Comparison of ENCODE assay signal across 9 cellular contexts in genomic region chr9:78213696-78214095, GRCh38. TPM values are rescaled to one million over a fixed set of nuclear protein-coding genes. Genes with fewer than 3 reads are reported as not detected.
DNase-seq lines count a peak whose midpoint lies in the region; ATAC-seq and TF ChIP-seq lines count a peak whose summit lies in the region.
"Had no signal": no experiment of that assay in that cellular context is flagged by ENCODE, and none has a peak within 500 bp of the region (broad histone marks: within the 10 kb centered on the region; RNA-seq: fewer than 3 reads in every experiment).

No MANE protein-coding gene starts in this region.

- H3K9me2 ChIP-seq in SK-N-SH: no peaks in the 10 kb centered on the region

- H3K36me3 ChIP-seq in SK-N-SH (replicated peaks in 1 of 2; ENCODE audit: control insufficient read depth in 1 of 2, insufficient read depth in 2 of 2, low read length in 1 of 2): no peaks in the 10 kb centered on the region
- H3K36me3 ChIP-seq in uterus: no peaks in the 10 kb centered on the region
- H3K36me3 ChIP-seq in ascending aorta: no peaks in the 10 kb centered on the region

- no peaks in the 10 kb centered on the region for H3F3A ChIP-seq in SK-N-SH (replicated peaks; ENCODE audit: insufficient read depth)

- CTCF ChIA-PET in SK-N-SH (lab: Yijun Ruan, JAX): interaction anchor here (2.3 kb wide), 1 partner anchor 10 kb away, joined by 12 read pairs; no protein-coding TSS in a partner anchor

- peak; percentile 59 for ATAC-seq in GM19455 (IDR thresholded peaks at IDR 0.05; ENCODE audit: unreplicated experiment)
- no peak for ATAC-seq in HG03342 (IDR thresholded peaks at IDR 0.05; ENCODE audit: unreplicated experiment)

- no peak overlapping the region for H3K9ac ChIP-seq in SK-N-SH

- no peaks in the 10 kb centered on the region for H3K79me2 ChIP-seq in SK-N-SH (ENCODE audit: insufficient read depth)

- H3K27ac ChIP-seq in SK-N-SH (ENCODE audit: low read depth in 2 of 2, low read length in 1 of 2): no peak overlapping the region
- H3K27ac ChIP-seq in uterus: no peak overlapping the region
- no peak overlapping the region for H3K27ac ChIP-seq in ascending aorta

- POLR2A ChIA-PET in SK-N-SH (lab: Yijun Ruan, JAX): no interaction called here

- H4K20me1 ChIP-seq in SK-N-SH (ENCODE audit: insufficient read depth): no peaks in the 10 kb centered on the region

- no peak for TF ChIP-seq POLR2A in uterus (IDR thresholded peaks at IDR 0.05)

- peak; percentile 24 for TF ChIP-seq CTCF in SK-N-SH (IDR thresholded peaks at IDR 0.05)
- TF ChIP-seq CTCF in uterus (IDR thresholded peaks at IDR 0.05): peak in 3 of 4 experiments; percentile 21 to 35 (median 34)
- peak in 1 of 3 experiments; percentile 38 for TF ChIP-seq CTCF in ascending aorta (IDR thresholded peaks at IDR 0.05)

- H3K9me3 ChIP-seq in SK-N-SH: no peaks in the 10 kb centered on the region
- H3K9me3 ChIP-seq in uterus: no peaks in the 10 kb centered on the region
- H3K9me3 ChIP-seq in ascending aorta: no peaks in the 10 kb centered on the region

- TF ChIP-seq RAD21 in SK-N-SH (IDR thresholded peaks at IDR 0.05; ENCODE audit: low read length): peak; percentile 48

- H3K27me3 ChIP-seq in SK-N-SH (ENCODE audit: insufficient read depth) (no peaks in the 10 kb centered on the region), uterus (no peaks in the 10 kb centered on the region), ascending aorta (no peaks in the 10 kb centered on the region)

- H3K4me3 ChIP-seq in SK-N-SH (ENCODE audit: low read depth in 2 of 2, low read length in 1 of 2): no peak overlapping the region
- no peak overlapping the region for H3K4me3 ChIP-seq in uterus
- no peak overlapping the region for H3K4me3 ChIP-seq in ascending aorta

- TF ChIP-seq EP300 in SK-N-SH (IDR thresholded peaks at IDR 0.05; ENCODE audit: borderline replicate concordance in 1 of 2, low read depth in 1 of 2, low read length in 1 of 2): no peak

- intact Hi-C loops in uterus (cut with DNase I; ENCODE audit: low total_unique reads): no loop called here
- intact Hi-C loops in ascending aorta (cut with DNase I): no loop called here

- H2AFZ ChIP-seq in SK-N-SH (ENCODE audit: low read depth): peak overlapping the region; percentile 33; the same call in 1 of the 2 replicates

- no peak overlapping the region for H3K4me2 ChIP-seq in SK-N-SH

- H3K4me1 ChIP-seq in SK-N-SH (ENCODE audit: control insufficient read depth in 1 of 2, insufficient read depth in 2 of 2, low read depth in 1 of 2, low read length in 1 of 2) (no peaks in the 10 kb centered on the region), uterus (peaks cover 0 to 5% of the 10 kb centered on the region in 2 donors), ascending aorta (no peaks in the 10 kb centered on the region)

- 44% methylated on average over 4 of the region's 4 CpGs for WGBS in SK-N-SH (ENCODE audit: low lambda C conversion rate)

- DNase-seq in AG20443 (ENCODE audit: low spot score) (peak; percentile 37), SK-N-SH (peak; percentile 22), iPS-NIHi7 (ENCODE audit: extremely low spot score) (peak; percentile 35), uterus (no peak), ascending aorta (ENCODE audit: low spot score in 2 of 2) (no peak)
- no peak for DNase-seq in stimulated activated CD4-positive, alpha-beta T cell treated with anti-CD3 and anti-CD28 coated beads, Interleukin-1b, Interleukin-23, amount 100 ng/mL, for 48 hours
- DNase-seq: stimulated activated naive B cell treated with anti-CD40 and anti-IgM and Interleukin-4, amounts not matched to agents 10 μg/mL and 1 μg/mL and 100 μg/mL, for 72 hours had no signal

TF ChIP-seq in SK-N-SH, 30 proteins besides CTCF, POLR2A, EP300 and RAD21:
- TF ChIP-seq JUND (IDR thresholded peaks at IDR 0.05) (no peak), ELF1 (IDR thresholded peaks at IDR 0.05) (no peak), YY1 (IDR thresholded peaks at IDR 0.05; ENCODE audit: low read depth) (no peak), RXRA (IDR thresholded peaks at IDR 0.05; ENCODE audit: borderline replicate concordance, low read depth) (no peak), TEAD4 (IDR thresholded peaks at IDR 0.05; ENCODE audit: borderline replicate concordance, insufficient read depth) (no peak), FOXJ3 (CRISPR knock-in tag; IDR thresholded peaks at IDR 0.05) (no peak), USF2 (IDR thresholded peaks at IDR 0.05; ENCODE audit: borderline replicate concordance, low read depth, low read length) (no peak), GABPA (IDR thresholded peaks at IDR 0.05; ENCODE audit: low read depth) (no peak), RFX5 (IDR thresholded peaks at IDR 0.05; ENCODE audit: low read length) (no peak), USF1 (IDR thresholded peaks at IDR 0.05; ENCODE audit: borderline replicate concordance, low read depth) (no peak), MEF2A (IDR thresholded peaks at IDR 0.05; ENCODE audit: borderline replicate concordance, low read depth) (no peak), SMC3 (IDR thresholded peaks at IDR 0.05; ENCODE audit: low read depth, low read length) (no peak)
TF ChIP-seq in SK-N-SH: peak in this region for 0.

RNA-seq across cellular contexts. Expression of gene CEP78, which starts 22.2 kb away (rescaled TPM):
- 6.2 and 7.9 TPM in 2 replicates for polyA plus RNA-seq in SK-N-SH (2012; rRNA removed)
- polyA plus RNA-seq in SK-N-SH (2012; cell fraction: cytosol; rRNA removed): 7.7 and 7.9 TPM in 2 replicates
- polyA plus RNA-seq in SK-N-SH (2012; cell fraction: nucleus; rRNA removed): 9.6 and 13.2 TPM in 2 replicates
- total RNA-seq in uterus: 10 to 100 TPM in 3 of 4 donors, 1 to 10 TPM in 1; 8.7 to 59.3 (median 26.7) TPM
- total RNA-seq in ascending aorta: 19.8 TPM

Comparison
In these comparisons a context has a peak if more than half of its experiments do, and no peak if none do; other contexts are left out.
1. DNase-seq: peak in AG20443 (single experiment), SK-N-SH (single experiment) and iPS-NIHi7 (single experiment); none in uterus (0 of 2), ascending aorta (0 of 2) and stimulated activated CD4-positive, alpha-beta T cell treated with anti-CD3 and anti-CD28 coated beads, Interleukin-1b, Interleukin-23, amount 100 ng/mL, for 48 hours (single experiment).